In genomic region chr17:40350410-40351184, GRCh38 we compare ENCODE assay signal across 1 cellular context.
TF ChIP-seq lines count a peak whose summit lies in the region.

No MANE protein-coding gene starts in this region.

TF ChIP-seq in HEK293, 187 proteins besides CTCF, POLR2A, EP300 and RAD21 (continued from another document):
- TF ChIP-seq, protein P1, sequence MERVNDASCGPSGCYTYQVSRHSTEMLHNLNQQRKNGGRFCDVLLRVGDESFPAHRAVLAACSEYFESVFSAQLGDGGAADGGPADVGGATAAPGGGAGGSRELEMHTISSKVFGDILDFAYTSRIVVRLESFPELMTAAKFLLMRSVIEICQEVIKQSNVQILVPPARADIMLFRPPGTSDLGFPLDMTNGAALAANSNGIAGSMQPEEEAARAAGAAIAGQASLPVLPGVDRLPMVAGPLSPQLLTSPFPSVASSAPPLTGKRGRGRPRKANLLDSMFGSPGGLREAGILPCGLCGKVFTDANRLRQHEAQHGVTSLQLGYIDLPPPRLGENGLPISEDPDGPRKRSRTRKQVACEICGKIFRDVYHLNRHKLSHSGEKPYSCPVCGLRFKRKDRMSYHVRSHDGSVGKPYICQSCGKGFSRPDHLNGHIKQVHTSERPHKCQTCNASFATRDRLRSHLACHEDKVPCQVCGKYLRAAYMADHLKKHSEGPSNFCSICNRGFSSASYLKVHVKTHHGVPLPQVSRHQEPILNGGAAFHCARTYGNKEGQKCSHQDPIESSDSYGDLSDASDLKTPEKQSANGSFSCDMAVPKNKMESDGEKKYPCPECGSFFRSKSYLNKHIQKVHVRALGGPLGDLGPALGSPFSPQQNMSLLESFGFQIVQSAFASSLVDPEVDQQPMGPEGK (tag by site-specific recombination; IDR thresholded peaks at IDR 0.05): peak; percentile 51
- TF ChIP-seq ZNF544 (tag by site-specific recombination; IDR thresholded peaks at IDR 0.05) (no peak), ZNF248 (tag by site-specific recombination; IDR thresholded peaks at IDR 0.05) (no peak)
